Comparison of ENCODE assay signal across 26 cellular contexts in genomic region chr2:158482594-158482993, GRCh38. TPM values are rescaled to one million over a fixed set of nuclear protein-coding genes. Genes with fewer than 3 reads are reported as not detected.
A peak's percentile ranks its signal among the peaks of the same experiment; 100 is the strongest.
DNase-seq lines count a peak whose midpoint lies in the region; ATAC-seq, FAIRE-seq and TF ChIP-seq lines count a peak whose summit lies in the region.
"Had no signal": no experiment of that assay in that cellular context is flagged by ENCODE, and none has a peak within 500 bp of the region (broad histone marks: within the 10 kb centered on the region; RNA-seq: fewer than 3 reads in every experiment).

No MANE protein-coding gene starts in this region.

- H3K36me3 ChIP-seq in HEK293 (ENCODE audit: control insufficient read depth in 2 of 2, insufficient read depth in 1 of 2, low read length in 2 of 2): no peaks in the 10 kb centered on the region
- no peaks in the 10 kb centered on the region for H3K36me3 ChIP-seq in astrocyte (ENCODE audit: insufficient read depth, low read length)
- H3K36me3 ChIP-seq: ascending aorta, prostate gland had no signal

- no peak overlapping the region for H3K4me3 Mint-ChIP-seq in astrocyte (ENCODE audit: unreplicated experiment)
- H3K4me3 Mint-ChIP-seq: activated CD4-positive, alpha-beta memory T cell treated with anti-CD3 and anti-CD28 coated beads, Interleukin-2, amount 10 ng/mL, durations not matched to agents 7 days and 5 days; activated naive CD4-positive, alpha-beta T cell treated with anti-CD3 and anti-CD28 coated beads for 36 hours; CD14-positive monocyte; naive thymus-derived CD8-positive, alpha-beta T cell had no signal

- H3K27ac ChIP-seq in A549: peak overlapping the region; percentile 51 to 69; a peak in 5 of 6 replicates
- no peak overlapping the region for H3K27ac ChIP-seq in HEK293 (ENCODE audit: extremely low read depth, low read depth, low read length)
- no peak overlapping the region for H3K27ac ChIP-seq in astrocyte (ENCODE audit: low read depth, low read length)
- H3K27ac ChIP-seq: ascending aorta, coronary artery, prostate gland, SJCRH30 had no signal

- peaks cover 36% of the 10 kb centered on the region for H3K4me1 Mint-ChIP-seq in astrocyte (ENCODE audit: low read depth, unreplicated experiment)

- TF ChIP-seq EP300 in A549 (IDR thresholded peaks at IDR 0.05): no peak

- DNase-seq in A549 (ENCODE audit: low read depth in 1 of 2, low spot score in 1 of 2) (no peak), astrocyte (ENCODE audit: low read depth) (peak; percentile 41), iris pigment epithelial cell (ENCODE audit: low read depth) (peak; percentile 62), NCI-H1417 treated with DMSO at 0.1 percent for 48 hours (lab: John Stamatoyannopoulos, UW) (no peak), posterior cingulate gyrus (no peak), posterior vena cava (ENCODE audit: low spot score) (no peak)
- DNase-seq: activated CD4-positive, alpha-beta memory T cell treated with anti-CD3 and anti-CD28 coated beads, Interleukin-2, amount 10 ng/mL, durations not matched to agents 7 days and 5 days; activated CD4-positive, CD25-positive, alpha-beta regulatory T cell; activated naive CD4-positive, alpha-beta T cell treated with anti-CD3 and anti-CD28 coated beads for 36 hours; activated T-cell treated with anti-CD3 and anti-CD28 coated beads, Interleukin-2, amount 50 U/mL, for 1 hour; DMS 273 treated with DMSO at 0.1 percent for 48 hours; hypothalamus; Karpas-422; kidney glomerular epithelial cell; naive thymus-derived CD8-positive, alpha-beta T cell; NCI-H82; SJCRH30; stimulated activated CD8-positive, alpha-beta memory T cell treated with anti-CD3 and anti-CD28 coated beads, Interleukin-4, amount 100 ng/mL, for 48 hours had no signal

- peak overlapping the region; percentile 56 for H3K4me2 ChIP-seq in A549
- peak overlapping the region; percentile 12 for H3K4me2 ChIP-seq in astrocyte (ENCODE audit: low read length)

- TF ChIP-seq CTCF in A549 (IDR thresholded peaks at IDR 0.05): no peak
- no peak for TF ChIP-seq CTCF in HEK293 (tag by site-specific recombination; IDR thresholded peaks at IDR 0.05)
- TF ChIP-seq CTCF in astrocyte (IDR thresholded peaks at IDR 0.05; ENCODE audit: insufficient read depth, low read depth, low read length): no peak

- POLR2A ChIA-PET in A549 (lab: Yijun Ruan, JAX): interaction anchor here (0.7 kb wide), 1 partner anchor 13 kb away, joined by 4 read pairs; no protein-coding TSS in a partner anchor
- POLR2A ChIA-PET in HEK293 (lab: Yijun Ruan, JAX): no interaction called here

- H3K9me3 Mint-ChIP-seq in astrocyte (ENCODE audit: unreplicated experiment): no peaks in the 10 kb centered on the region
- H3K9me3 Mint-ChIP-seq: activated CD4-positive, alpha-beta memory T cell treated with anti-CD3 and anti-CD28 coated beads, Interleukin-2, amount 10 ng/mL, durations not matched to agents 7 days and 5 days; activated naive CD4-positive, alpha-beta T cell treated with anti-CD3 and anti-CD28 coated beads for 36 hours; CD14-positive monocyte had no signal

- no peak for TF ChIP-seq RAD21 in A549 (conservative IDR thresholded peaks at IDR 0.05 in 1 of 2, IDR thresholded peaks at IDR 0.05 in 1 of 2)

- H3K4me3 ChIP-seq in A549: no peak overlapping the region
- no peak overlapping the region for H3K4me3 ChIP-seq in HEK293 (ENCODE audit: low read depth, low read length)
- no peak overlapping the region for H3K4me3 ChIP-seq in astrocyte (ENCODE audit: insufficient read depth, low read depth, low read length)
- H3K4me3 ChIP-seq: ascending aorta, coronary artery, prostate gland, SJCRH30 had no signal

- intact Hi-C loops in posterior cingulate gyrus (cut with DNase I) (no loop called here), posterior vena cava (cut with DNase I) (no loop called here)

- TF ChIP-seq POLR2A in A549 (IDR thresholded peaks at IDR 0.05; ENCODE audit: low read length): no peak

- no peaks in the 10 kb centered on the region for H4K20me1 ChIP-seq in astrocyte (ENCODE audit: insufficient read depth, low read length)

- H3K79me2 ChIP-seq in astrocyte (ENCODE audit: insufficient read depth, low read length): peaks cover 39% of the 10 kb centered on the region

- H3K9me3 ChIP-seq in A549: no peaks in the 10 kb centered on the region
- H3K9me3 ChIP-seq in HEK293 (ENCODE audit: control insufficient read depth, insufficient read depth, low read depth, low read length): no peaks in the 10 kb centered on the region
- H3K9me3 ChIP-seq in astrocyte (ENCODE audit: insufficient read depth, low read depth, low read length): no peaks in the 10 kb centered on the region
- H3K9me3 ChIP-seq: ascending aorta, prostate gland, SJCRH30 had no signal

- no peaks in the 10 kb centered on the region for H3K27me3 Mint-ChIP-seq in astrocyte (ENCODE audit: low read depth, unreplicated experiment)
- H3K27me3 Mint-ChIP-seq: activated CD4-positive, alpha-beta memory T cell treated with anti-CD3 and anti-CD28 coated beads, Interleukin-2, amount 10 ng/mL, durations not matched to agents 7 days and 5 days; naive thymus-derived CD8-positive, alpha-beta T cell had no signal

- no peak overlapping the region for H3K9ac ChIP-seq in astrocyte (ENCODE audit: low read length)

- ATAC-seq in A549 (peak in 1 of 2 experiments; percentile 39; a peak in 2 of 6 replicates), GM19455 (IDR thresholded peaks at IDR 0.05; ENCODE audit: unreplicated experiment) (no peak)
- ATAC-seq: naive thymus-derived CD8-positive, alpha-beta T cell had no signal

- no peaks in the 10 kb centered on the region for H3K27me3 ChIP-seq in astrocyte (ENCODE audit: insufficient read depth, low read length)
- H3K27me3 ChIP-seq: ascending aorta, SJCRH30 had no signal

- CTCF ChIA-PET in A549 (lab: Yijun Ruan, JAX): interaction anchor here (1.2 kb wide), 1 partner anchor 25 kb away, joined by 3 read pairs; no protein-coding TSS in a partner anchor
- CTCF ChIA-PET in HEK293 (lab: Yijun Ruan, JAX): interaction anchor here (0.9 to 1.1 kb wide), 2 partner anchors 17 to 31 kb away, joined by 3 to 5 read pairs; no protein-coding TSS in a partner anchor

- FAIRE-seq in A549 (lab: Jason Lieb, UNC) (no peak), astrocyte (lab: Jason Lieb, UNC) (no peak)
- FAIRE-seq: urothelium cell line had no signal

- peak overlapping the region; percentile 50 for H3K27ac Mint-ChIP-seq in astrocyte (ENCODE audit: unreplicated experiment)
- H3K27ac Mint-ChIP-seq: activated CD4-positive, alpha-beta memory T cell treated with anti-CD3 and anti-CD28 coated beads, Interleukin-2, amount 10 ng/mL, durations not matched to agents 7 days and 5 days; activated naive CD4-positive, alpha-beta T cell treated with anti-CD3 and anti-CD28 coated beads for 36 hours; CD14-positive monocyte had no signal

- peaks cover 41% of the 10 kb centered on the region for H3K4me1 ChIP-seq in A549
- peaks cover 11% of the 10 kb centered on the region for H3K4me1 ChIP-seq in HEK293 (ENCODE audit: control insufficient read depth, insufficient read depth, low read length)
- H3K4me1 ChIP-seq in astrocyte (ENCODE audit: insufficient read depth, low read length): peaks cover 9% of the 10 kb centered on the region
- H3K4me1 ChIP-seq: prostate gland had no signal

- no peaks in the 10 kb centered on the region for H3K36me3 Mint-ChIP-seq in astrocyte (ENCODE audit: low read depth, unreplicated experiment)

- no peak overlapping the region for H2AFZ ChIP-seq in astrocyte (ENCODE audit: low read depth, low read length)

TF ChIP-seq in A549, 52 proteins besides CTCF, POLR2A, EP300 and RAD21 (continues in another document):
- TF ChIP-seq ATOH8 (CRISPR knock-in tag; IDR thresholded peaks at IDR 0.05; ENCODE audit: low read depth) (no peak), RCOR1 (IDR thresholded peaks at IDR 0.05; ENCODE audit: low read depth, low read length) (no peak)

TF ChIP-seq in HEK293, 187 proteins besides CTCF, POLR2A, EP300 and RAD21:
- TF ChIP-seq ZNF658 (tag by site-specific recombination; IDR thresholded peaks at IDR 0.05): no peak
- TF ChIP-seq GLIS1 (tag by site-specific recombination; IDR thresholded peaks at IDR 0.05): peak; percentile 19; the same call in 1 of the 2 replicates

RNA-seq across cellular contexts. Expression of gene PKP4, which starts 25.8 kb away (rescaled TPM):
- polyA plus RNA-seq in A549 (2011; rRNA removed) (56.6 and 57.9 TPM in 2 replicates), A549 (2017; fragmentation: RNase III; extraction: RNeasy Plus Mini Kit Qiagen cat#74134 plus additional on column Dnase treatment) (26.7 to 33.4 TPM (median 27.0 TPM) in 3 replicates)
- polyA plus RNA-seq in A549 (2012; cell fraction: cytosol; rRNA removed): 23.5 and 29.0 TPM in 2 replicates
- 42.4 and 45.8 TPM in 2 replicates for polyA plus RNA-seq in A549 (2012; cell fraction: nucleus; rRNA removed)
- polyA minus RNA-seq in A549 (2011; rRNA and poly(A)+ RNA removed): 123 and 140 TPM in 2 replicates
- total RNA-seq in astrocyte (34.0 and 38.4 TPM in 2 replicates), posterior vena cava (10 to 100 TPM; 44.7 to 56.5 TPM)

RNA-seq across cellular contexts. Expression of gene CCDC148, which starts 26.0 kb away (rescaled TPM):
- polyA plus RNA-seq in A549 (2011; rRNA removed) (0.56 and 0.85 TPM in 2 replicates), A549 (2017; fragmentation: RNase III; extraction: RNeasy Plus Mini Kit Qiagen cat#74134 plus additional on column Dnase treatment) (0.41 to 0.61 TPM (median 0.50 TPM) in 3 replicates)
- polyA plus RNA-seq in A549 (2012; cell fraction: cytosol; rRNA removed): 0.26 and 0.45 TPM in 2 replicates
- 0.11 and 0.20 TPM in 2 replicates for polyA plus RNA-seq in A549 (2012; cell fraction: nucleus; rRNA removed)
- polyA minus RNA-seq in A549 (2011; rRNA and poly(A)+ RNA removed): 0.83 and 2.7 TPM in 2 replicates
- total RNA-seq in astrocyte (1.4 and 2.4 TPM in 2 replicates), posterior vena cava (under 1 TPM; 0.43 to 0.79 TPM)
- total RNA-seq: activated CD4-positive, alpha-beta memory T cell treated with anti-CD3 and anti-CD28 coated beads, Interleukin-2, amount 10 ng/mL, durations not matched to agents 7 days and 5 days; activated naive CD4-positive, alpha-beta T cell treated with anti-CD3 and anti-CD28 coated beads for 36 hours; ascending aorta; naive thymus-derived CD8-positive, alpha-beta T cell; T-helper 2 cell treated with Interferon-gamma antibody and Interleukin-4, amounts not matched to agents 100 ng/mL and 5 ng/mL, for 36 hours had no signal
- polyA plus RNA-seq: CD14-positive monocyte; naive thymus-derived CD8-positive, alpha-beta T cell had no signal

Comparison
In these comparisons a context has a peak if more than half of its experiments do, and no peak if none do; other contexts are left out.
1. DNase-seq: peak in astrocyte (single experiment) and iris pigment epithelial cell (single experiment); none in A549 (0 of 2), NCI-H1417 treated with DMSO at 0.1 percent for 48 hours (single experiment), posterior cingulate gyrus (0 of 10) and posterior vena cava (single experiment).
2. H3K27ac ChIP-seq: peak in A549 (2 of 2); none in HEK293 (single experiment) and astrocyte (single experiment).